Comparison of ENCODE assay signal across 9 cellular contexts in genomic region chr17:35052780-35053179, GRCh38. TPM values are rescaled to one million over a fixed set of nuclear protein-coding genes. Genes with fewer than 3 reads are reported as not detected.
A peak's percentile ranks its signal among the peaks of the same experiment; 100 is the strongest.
DNase-seq lines count a peak whose midpoint lies in the region; ATAC-seq and TF ChIP-seq lines count a peak whose summit lies in the region.
"Had no signal": no experiment of that assay in that cellular context is flagged by ENCODE, and none has a peak within 500 bp of the region (broad histone marks: within the 10 kb centered on the region; RNA-seq: fewer than 3 reads in every experiment).

No MANE protein-coding gene starts in this region.

- H3K4me3 Mint-ChIP-seq in CD8-positive, alpha-beta T cell, result peak overlapping the region; percentile 59
- no peak overlapping the region for H3K4me3 Mint-ChIP-seq in osteocyte (ENCODE audit: unreplicated experiment)

- peaks cover 15% of the 10 kb centered on the region for H3K36me3 Mint-ChIP-seq in CD8-positive, alpha-beta T cell
- H3K36me3 Mint-ChIP-seq in osteocyte (ENCODE audit: unreplicated experiment), result peaks cover 3% of the 10 kb centered on the region

- POLR2A ChIA-PET in CD8-positive, alpha-beta T cell (lab: Charles Lee), result interaction anchor here (1.3 to 2.0 kb wide), 2 partner anchors 10 to 30 kb away, joined by 4 to 11 read pairs; partner anchors contain the start of gene RFFL

- peak overlapping the region; percentile 94 for H3K27ac Mint-ChIP-seq in CD8-positive, alpha-beta T cell
- peak overlapping the region; percentile 8 for H3K27ac Mint-ChIP-seq in osteocyte (ENCODE audit: unreplicated experiment)

- H3K9me3 Mint-ChIP-seq in CD8-positive, alpha-beta T cell, result no peaks in the 10 kb centered on the region
- H3K9me3 Mint-ChIP-seq in osteocyte (ENCODE audit: unreplicated experiment), result no peaks in the 10 kb centered on the region

- CTCF ChIA-PET in CD8-positive, alpha-beta T cell (lab: Charles Lee), result interaction anchor here (1.4 to 4.9 kb wide), 3 partner anchors 11 to 67 kb away, joined by 5 to 29 read pairs (median 8); partner anchors contain the start of genes RAD51D and RFFL

- no peaks in the 10 kb centered on the region for H3K27me3 Mint-ChIP-seq in CD8-positive, alpha-beta T cell (ENCODE audit: low read depth)
- no peaks in the 10 kb centered on the region for H3K27me3 Mint-ChIP-seq in osteocyte (ENCODE audit: unreplicated experiment)

- ATAC-seq in CD8-positive, alpha-beta T cell, result no peak
- no peak for ATAC-seq in GM18520 (IDR thresholded peaks at IDR 0.05; ENCODE audit: unreplicated experiment)

- H3K27me3 ChIP-seq in CD8-positive, alpha-beta T cell (ENCODE audit: insufficient read depth, low read length), result no peaks in the 10 kb centered on the region
- H3K27me3 ChIP-seq in OCI-LY3 (ENCODE audit: low read depth, low read length) (no peaks in the 10 kb centered on the region), dorsolateral prefrontal cortex (no peaks in the 10 kb centered on the region), adrenal gland (no peaks in the 10 kb centered on the region)

- H3K4me1 ChIP-seq in CD8-positive, alpha-beta T cell (ENCODE audit: insufficient read depth, low read length), result peaks cover 58% of the 10 kb centered on the region
- H3K4me1 ChIP-seq in OCI-LY3 (ENCODE audit: low read length) (peaks cover 49% of the 10 kb centered on the region), adrenal gland (replicated peaks in 1 of 2) (peaks cover 4 to 20% of the 10 kb centered on the region in 2 donors)

- H3K79me2 ChIP-seq in OCI-LY3 (ENCODE audit: low read length), result peaks cover 84% of the 10 kb centered on the region

- 0 out of 2 replicates have a peak, but pooled peaks cover 2% of the 10 kb centered on the region for H4K20me1 ChIP-seq in OCI-LY3 (ENCODE audit: insufficient read depth, low read length)

- no peak overlapping the region for H3K4me3 ChIP-seq in CD8-positive, alpha-beta T cell (ENCODE audit: low read depth, low read length)
- H3K4me3 ChIP-seq in OCI-LY3 (ENCODE audit: low read length) (no peak overlapping the region), dorsolateral prefrontal cortex (peak overlapping the region in 1 of 59 donors; percentile 15), adrenal gland (no peak overlapping the region)

- H2AFZ ChIP-seq in OCI-LY3 (ENCODE audit: low read depth, low read length), result no peak overlapping the region

- intact Hi-C loops in CD8-positive, alpha-beta T cell (cut with DNase I, micrococcal nuclease), result no loop called here
- intact Hi-C loops in dorsolateral prefrontal cortex (cut with DNase I) (no loop called here), adrenal gland (cut with DNase I) (no loop called here)

- no peak for TF ChIP-seq POLR2A in adrenal gland (IDR thresholded peaks at IDR 0.05)

- no peaks in the 10 kb centered on the region for H3K9me3 ChIP-seq in CD8-positive, alpha-beta T cell (ENCODE audit: low read length)
- H3K9me3 ChIP-seq in OCI-LY3 (ENCODE audit: insufficient read depth, low read length) (no peaks in the 10 kb centered on the region), adrenal gland (replicated peaks in 1 of 3) (no peaks in the 10 kb centered on the region)

- H3K36me3 ChIP-seq in CD8-positive, alpha-beta T cell (ENCODE audit: insufficient read depth, low read length), result no peaks in the 10 kb centered on the region
- peaks cover 7% of the 10 kb centered on the region for H3K36me3 ChIP-seq in OCI-LY3 (replicated peaks; ENCODE audit: low read depth, low read length)
- H3K36me3 ChIP-seq in adrenal gland (replicated peaks in 1 of 2), result no peaks in the 10 kb centered on the region

- no peak overlapping the region for H3K9ac ChIP-seq in OCI-LY3 (ENCODE audit: low read length)

- H3K4me2 ChIP-seq in OCI-LY3 (ENCODE audit: low read length), result peak overlapping the region; percentile 79; the same call in 1 of the 2 replicates

- H3K4me1 Mint-ChIP-seq in CD8-positive, alpha-beta T cell (ENCODE audit: low read depth), result peaks cover 78% of the 10 kb centered on the region
- H3K4me1 Mint-ChIP-seq in osteocyte (ENCODE audit: unreplicated experiment), result peaks cover 27% of the 10 kb centered on the region

- DNase-seq in CD8-positive, alpha-beta T cell, result no peak
- no peak for DNase-seq in dorsolateral prefrontal cortex
- no peak for DNase-seq in osteocyte (ENCODE audit: extremely low spot score, unreplicated experiment)
- DNase-seq in adrenal gland, result no peak
- no peak for DNase-seq in GM03348 (ENCODE audit: low spot score)
- DNase-seq in NCI-H69 (lab: John Stamatoyannopoulos, UW), result no peak
- DNase-seq: RPMI8226 had no signal

- no peak overlapping the region for H3K27ac ChIP-seq in CD8-positive, alpha-beta T cell (ENCODE audit: low read depth, low read length)
- H3K27ac ChIP-seq in OCI-LY3 (ENCODE audit: low read length) (peak overlapping the region; percentile 84; the same call in 1 of the 2 replicates), dorsolateral prefrontal cortex (peak overlapping the region in 56 of 59 donors; percentile 0 to 100 (median 76)), adrenal gland (no peak overlapping the region)

- TF ChIP-seq CTCF in CD8-positive, alpha-beta T cell (IDR thresholded peaks at IDR 0.05), result no peak
- no peak for TF ChIP-seq CTCF in OCI-LY3 (IDR thresholded peaks at IDR 0.05; ENCODE audit: low read depth, low read length)
- TF ChIP-seq CTCF in dorsolateral prefrontal cortex (IDR thresholded peaks at IDR 0.05 in 54 of 56, conservative IDR thresholded peaks at IDR 0.05 in 2 of 56; ENCODE audit: low read depth in 1 of 56, partially characterized antibody in 56 of 56), result no peak
- TF ChIP-seq CTCF in osteocyte (IDR thresholded peaks at IDR 0.05), result no peak
- no peak for TF ChIP-seq CTCF in adrenal gland (IDR thresholded peaks at IDR 0.05)

RNA-seq across cellular contexts. Expression of gene RFFL, which starts 10.7 kb away (rescaled TPM):
- total RNA-seq in CD8-positive, alpha-beta T cell, result 10 to 100 TPM; 55.2 to 64.4 TPM
- total RNA-seq in dorsolateral prefrontal cortex (100 to 1,000 TPM in 3 of 120 experiments, 10 to 100 TPM in 117; 18.0 to 137 (median 45.5) TPM), osteocyte (19.3 and 22.9 TPM in 2 replicates), adrenal gland (10 to 100 TPM in 7 of 8 donors, 1 to 10 TPM in 1; 5.3 to 24.4 (median 21.2) TPM)
- polyA plus RNA-seq in adrenal gland, result 10 to 100 TPM in 1 of 3 donors, 1 to 10 TPM in 2; 2.5 to 14.0 (median 3.2) TPM

Comparison
In these comparisons a context has a peak if more than half of its experiments do, and no peak if none do; other contexts are left out.
1. H3K27ac ChIP-seq: peak in OCI-LY3 (single experiment) and dorsolateral prefrontal cortex (56 of 59); none in CD8-positive, alpha-beta T cell (single experiment) and adrenal gland (0 of 5).